ENCODE assay signal across 8 cellular contexts in genomic region chrX:120485562-120486520, GRCh38. TPM values are rescaled to one million over a fixed set of nuclear protein-coding genes. Genes with fewer than 3 reads are reported as not detected.
DNase-seq lines count a peak whose midpoint lies in the region; ATAC-seq, FAIRE-seq and TF ChIP-seq lines count a peak whose summit lies in the region.

No MANE protein-coding gene starts in this region.

- no peaks in the 10 kb centered on the region for H3K9me3 Mint-ChIP-seq in CD4-positive, alpha-beta T cell
- no peaks in the 10 kb centered on the region for H3K9me3 Mint-ChIP-seq in activated CD8-positive, alpha-beta T cell treated with anti-CD3 and anti-CD28 coated beads, Interleukin-2, amount 10 ng/mL, durations not matched to agents 7 days and 5 days (ENCODE audit: insufficient read depth)

- peak overlapping the region; percentile 41 for H3K27ac ChIP-seq in CD4-positive, alpha-beta T cell (ENCODE audit: low read depth, low read length)
- H3K27ac ChIP-seq in H1 (ENCODE audit: low read depth, low read length), result peak overlapping the region; percentile 58; the same call in 1 of the 2 replicates

- CTCF ChIA-PET in CD4-positive, alpha-beta T cell (lab: Charles Lee), result interaction anchor here (0.7 to 2.0 kb wide), 9 partner anchors 9 to 235 kb away, joined by 3 to 14 read pairs (median 4); partner anchors contain the start of genes CUL4B, LAMP2 and ZBTB33
- CTCF ChIA-PET in activated CD8-positive, alpha-beta T cell treated with anti-CD3 and anti-CD28 coated beads, Interleukin-2, amount 10 ng/mL, durations not matched to agents 7 days and 5 days (lab: Charles Lee), result interaction anchor here (0.7 to 1.6 kb wide), 13 partner anchors 9 to 267 kb away, joined by 3 to 6 read pairs (median 4); partner anchors contain the start of gene LAMP2
- CTCF ChIA-PET in H1 (lab: Charles Lee; ENCODE audit: partially characterized antibody), result interaction anchor here (0.8 to 1.9 kb wide), 18 partner anchors 10 to 226 kb away, joined by 3 to 5 read pairs (median 4); partner anchors contain the start of gene TMEM255A

- peak overlapping the region; percentile 37 to 84 (median 59) for H3K9ac ChIP-seq in H1 (replicated peaks in 1 of 4; ENCODE audit: extremely low read depth in 1 of 4, low read depth in 3 of 4, low read length in 3 of 4)

- H2AFZ ChIP-seq in H1 (ENCODE audit: low read length), result peak overlapping the region; percentile 90

- peak overlapping the region; percentile 98 for H3K4me3 Mint-ChIP-seq in CD4-positive, alpha-beta T cell
- peak overlapping the region; percentile 75 for H3K4me3 Mint-ChIP-seq in activated CD8-positive, alpha-beta T cell treated with anti-CD3 and anti-CD28 coated beads, Interleukin-2, amount 10 ng/mL, durations not matched to agents 7 days and 5 days

- H2BK5ac ChIP-seq in H1 (ENCODE audit: low read depth, low read length), result peak overlapping the region; percentile 61; the same call in 1 of the 2 replicates

- peak overlapping the region; percentile 54 for H4K5ac ChIP-seq in H1 (ENCODE audit: insufficient read length, low read depth, low read length)

- peak; percentile 52 for TF ChIP-seq CTCF in CD4-positive, alpha-beta T cell (IDR thresholded peaks at IDR 0.05)
- TF ChIP-seq CTCF in H1 (IDR thresholded peaks at IDR 0.05; ENCODE audit: control extremely low read depth in 1 of 3, insufficient read depth in 1 of 3, low read depth in 1 of 3, low read length in 3 of 3), result peak; percentile 6 to 58 (median 53)

- peak; percentile 37 to 70 for TF ChIP-seq POLR2A in H1 (IDR thresholded peaks at IDR 0.05; ENCODE audit: control extremely low read depth in 1 of 2, low read depth in 2 of 2, low read length in 2 of 2)

- no peak for TF ChIP-seq EP300 in H1 (IDR thresholded peaks at IDR 0.05; ENCODE audit: borderline replicate concordance in 1 of 2, low read depth in 2 of 2, low read length in 2 of 2)

- no peaks in the 10 kb centered on the region for H3K23me2 ChIP-seq in H1 (ENCODE audit: low read depth, low read length)

- H3K79me2 ChIP-seq in H1 (ENCODE audit: control insufficient read depth in 1 of 2, insufficient read depth in 2 of 2, low read length in 2 of 2), result no peaks in the 10 kb centered on the region

- FAIRE-seq in H1 (lab: Jason Lieb, UNC), result no peak

- H4K20me1 ChIP-seq in H1 (replicated peaks in 1 of 2; ENCODE audit: control insufficient read depth in 1 of 2, insufficient read depth in 2 of 2, low read length in 2 of 2), result no peaks in the 10 kb centered on the region

- POLR2A ChIA-PET in CD4-positive, alpha-beta T cell (lab: Charles Lee), result interaction anchor here (0.7 to 2.0 kb wide), 7 partner anchors 15 to 235 kb away, joined by 3 to 16 read pairs (median 6); partner anchors contain the start of genes CUL4B, LAMP2, MCTS1 and ZBTB33
- POLR2A ChIA-PET in activated CD8-positive, alpha-beta T cell treated with anti-CD3 and anti-CD28 coated beads, Interleukin-2, amount 10 ng/mL, durations not matched to agents 7 days and 5 days (lab: Charles Lee), result interaction anchor here (1.0 kb wide), 2 partner anchors 28 to 105 kb away, joined by 3 read pairs; no protein-coding TSS in a partner anchor
- POLR2A ChIA-PET in H1 (lab: Charles Lee; ENCODE audit: partially characterized antibody), result interaction anchor here (0.7 to 1.1 kb wide), 2 partner anchors 15 to 17 kb away, joined by 4 read pairs; partner anchors contain the start of gene LAMP2

- no peaks in the 10 kb centered on the region for H3K36me3 ChIP-seq in H1 (ENCODE audit: control insufficient read depth in 2 of 4, insufficient read depth in 4 of 4, low read length in 3 of 4)

- peak overlapping the region; percentile 36 to 63 (median 48) for H3K4me3 ChIP-seq in H1 (ENCODE audit: extremely low read depth in 1 of 4, insufficient read depth in 2 of 4, low read depth in 3 of 4, low read length in 4 of 4)

- no peak overlapping the region; the same call in 1 of the 2 replicates for H3K18ac ChIP-seq in H1 (ENCODE audit: extremely low read depth, low read length)

- 0 out of 7 replicates have a peak, but pooled peaks cover 0 to 2% (median 0%) of the 10 kb centered on the region in 4 experiments for H3K4me1 ChIP-seq in H1 (replicated peaks in 1 of 4; ENCODE audit: control insufficient read depth in 3 of 4, insufficient read depth in 4 of 4, low read length in 3 of 4)

- peak; percentile 81 for ATAC-seq in CD4-positive, alpha-beta T cell (ENCODE audit: poor library complexity)
- ATAC-seq in GM19372 (IDR thresholded peaks at IDR 0.05; ENCODE audit: low read depth, unreplicated experiment) (peak; percentile 67), HG03520 (IDR thresholded peaks at IDR 0.05; ENCODE audit: unreplicated experiment) (peak; percentile 66)
- peak; percentile 86 for ATAC-seq in activated CD8-positive, alpha-beta T cell treated with anti-CD3 and anti-CD28 coated beads, Interleukin-2, amount 10 ng/mL, durations not matched to agents 7 days and 5 days

- no peak overlapping the region for H3K56ac ChIP-seq in H1 (replicated peaks; ENCODE audit: insufficient read length, low read depth, low read length)

- no peak overlapping the region for H3K14ac ChIP-seq in H1 (ENCODE audit: insufficient read length)

- H2BK15ac ChIP-seq in H1 (ENCODE audit: low read length), result no peak overlapping the region

- H3K4me1 Mint-ChIP-seq in CD4-positive, alpha-beta T cell (ENCODE audit: low read depth), result peaks cover 26% of the 10 kb centered on the region
- H3K4me1 Mint-ChIP-seq in activated CD8-positive, alpha-beta T cell treated with anti-CD3 and anti-CD28 coated beads, Interleukin-2, amount 10 ng/mL, durations not matched to agents 7 days and 5 days (ENCODE audit: low read depth), result peaks cover 29% of the 10 kb centered on the region

- no peak overlapping the region for H2BK120ac ChIP-seq in H1 (replicated peaks; ENCODE audit: low read depth, low read length)

- H3K27me3 ChIP-seq in CD4-positive, alpha-beta T cell (ENCODE audit: control insufficient read depth, insufficient read depth, low read length), result no peaks in the 10 kb centered on the region
- no peaks in the 10 kb centered on the region for H3K27me3 ChIP-seq in H1 (replicated peaks in 1 of 4; ENCODE audit: control insufficient read depth in 3 of 4, extremely low read depth in 1 of 4, insufficient read depth in 3 of 4, low read length in 3 of 4)

- 4% methylated on average over 38 of the region's 39 CpGs; no CpG with 5 or more reads in 1 of the 2 experiments for WGBS in H1 (ENCODE audit: extremely low coverage in 1 of 2, insufficient coverage in 1 of 2, insufficient read length in 1 of 2, insufficient replicate concordance in 2 of 2, low coverage in 1 of 2, low lambda C conversion rate in 2 of 2, missing lambda C conversion rate in 1 of 2), 2 experiments

- TF ChIP-seq RAD21 in H1 (IDR thresholded peaks at IDR 0.05 in 1 of 2, conservative IDR thresholded peaks at IDR 0.05 in 1 of 2; ENCODE audit: low read depth in 2 of 2, low read length in 2 of 2), result peak in 1 of 2 experiments; percentile 18; a peak in 1 of 4 replicates

- H4K91ac ChIP-seq in H1 (replicated peaks; ENCODE audit: insufficient read length, low read length), result no peak overlapping the region

- peak overlapping the region; percentile 97 for H3K27ac Mint-ChIP-seq in CD4-positive, alpha-beta T cell
- peak overlapping the region; percentile 90 for H3K27ac Mint-ChIP-seq in activated CD8-positive, alpha-beta T cell treated with anti-CD3 and anti-CD28 coated beads, Interleukin-2, amount 10 ng/mL, durations not matched to agents 7 days and 5 days

- H2BK12ac ChIP-seq in H1 (ENCODE audit: low read depth, low read length), result no peak overlapping the region

- peak overlapping the region; percentile 62 to 76 for H3K4me2 ChIP-seq in H1 (ENCODE audit: insufficient read depth in 1 of 2, low read depth in 2 of 2, low read length in 2 of 2)

- H4K8ac ChIP-seq in H1 (ENCODE audit: extremely low read depth, insufficient read depth, low read length), result no peak overlapping the region

- no peak overlapping the region for H2AK5ac ChIP-seq in H1 (ENCODE audit: low read depth, low read length)

- intact Hi-C loops in CD4-positive, alpha-beta T cell (cut with DNase I, micrococcal nuclease), result loop anchor here in 1 of 2 experiments (2.0 kb wide), 1 partner anchor 17 kb away; the partner anchor contains the start of gene LAMP2

- no peaks in the 10 kb centered on the region for H3K79me1 ChIP-seq in H1 (ENCODE audit: low read depth, low read length)

- H3K4ac ChIP-seq in H1 (replicated peaks; ENCODE audit: insufficient read length, low read depth, low read length), result no peak overlapping the region

- H2BK20ac ChIP-seq in H1 (ENCODE audit: low read length), result no peak overlapping the region

- H3K23ac ChIP-seq in H1 (ENCODE audit: insufficient read length), result no peak overlapping the region

- peak; percentile 12 to 49 (median 26) for DNase-seq in CD4-positive, alpha-beta T cell
- DNase-seq in NCI-H748 (lab: John Stamatoyannopoulos, UW; ENCODE audit: unreplicated experiment) (peak; percentile 96), H1 (ENCODE audit: low read depth in 1 of 2, low spot score in 2 of 2) (peak; percentile 53 to 63), medulla oblongata (ENCODE audit: extremely low spot score) (peak; percentile 85)
- DNase-seq in activated CD8-positive, alpha-beta T cell treated with anti-CD3 and anti-CD28 coated beads, Interleukin-2, amount 10 ng/mL, durations not matched to agents 7 days and 5 days, result peak; percentile 64
- peak; percentile 22 to 24 for DNase-seq in stimulated activated CD8-positive, alpha-beta memory T cell treated with anti-CD3 and anti-CD28 coated beads, Interleukin-15, amount 100 ng/mL, for 4 hours (ENCODE audit: low read depth in 2 of 2)

- no peaks in the 10 kb centered on the region for H3K27me3 Mint-ChIP-seq in CD4-positive, alpha-beta T cell
- no peaks in the 10 kb centered on the region for H3K27me3 Mint-ChIP-seq in activated CD8-positive, alpha-beta T cell treated with anti-CD3 and anti-CD28 coated beads, Interleukin-2, amount 10 ng/mL, durations not matched to agents 7 days and 5 days (ENCODE audit: low read depth)

- no peaks in the 10 kb centered on the region for H3K9me3 ChIP-seq in CD4-positive, alpha-beta T cell (ENCODE audit: control insufficient read depth, low read length)
- no peaks in the 10 kb centered on the region for H3K9me3 ChIP-seq in H1 (ENCODE audit: insufficient read depth in 2 of 2, low read depth in 1 of 2, low read length in 1 of 2)

- no peaks in the 10 kb centered on the region for H3K36me3 Mint-ChIP-seq in CD4-positive, alpha-beta T cell (ENCODE audit: low read depth)
- no peaks in the 10 kb centered on the region for H3K36me3 Mint-ChIP-seq in activated CD8-positive, alpha-beta T cell treated with anti-CD3 and anti-CD28 coated beads, Interleukin-2, amount 10 ng/mL, durations not matched to agents 7 days and 5 days (ENCODE audit: low read depth)

RNA-seq across cellular contexts. Expression of gene LAMP2, which starts 16.7 kb away (rescaled TPM):
- total RNA-seq in CD4-positive, alpha-beta T cell, result 10 to 100 TPM; 13.4 to 15.4 TPM
- total RNA-seq in activated CD8-positive, alpha-beta T cell treated with anti-CD3 and anti-CD28 coated beads, Interleukin-2, amount 10 ng/mL, durations not matched to agents 7 days and 5 days, result 10 to 100 TPM; 36.8 to 37.9 TPM
- total RNA-seq in H1 (2021; fragmentation: NEBNext Ultra II Directional; extraction: Animal tissue kit (Norgen Biotek cat#: 25700)), result 29.9 and 31.4 TPM in 2 replicates
- 14.3 and 21.2 TPM in 2 replicates for polyA plus RNA-seq in H1 (2011; rRNA removed)
- 21.9 TPM for polyA plus RNA-seq in H1 (2011; cell fraction: cytosol; rRNA removed)
- polyA plus RNA-seq in H1 (2011; cell fraction: nucleus; rRNA removed), result 13.7 TPM
- polyA plus RNA-seq in H1 (2012, experiment 1 of 2), result 20.1 to 23.8 TPM (median 20.9 TPM) in 4 replicates
- 4.7 TPM for polyA plus RNA-seq in H1 (2012, experiment 2 of 2)
- polyA plus RNA-seq in H1 (2013, experiment 1 of 2), result 40.6 TPM
- 42.3 TPM for polyA plus RNA-seq in H1 (2013, experiment 2 of 2)
- 29.2 and 55.0 TPM in 2 replicates for polyA minus RNA-seq in H1 (2011; rRNA and poly(A)+ RNA removed)
- polyA minus RNA-seq in H1 (2011; cell fraction: cytosol; rRNA and poly(A)+ RNA removed), result 32.3 TPM
- polyA minus RNA-seq in H1 (2011; cell fraction: nucleus; rRNA and poly(A)+ RNA removed), result 21.5 TPM

Comparison
In these comparisons a context has a peak if more than half of its experiments do, and no peak if none do; other contexts are left out.
1. Peak in every context shown above with its lines: DNase-seq, ATAC-seq, H3K4me3 ChIP-seq and H3K27ac ChIP-seq.
2. DNase-seq: peak in every context shown above with its lines; median percentile 96 in NCI-H748; 85 in medulla oblongata; 64 in activated CD8-positive, alpha-beta T cell treated with anti-CD3 and anti-CD28 coated beads, Interleukin-2, amount 10 ng/mL, durations not matched to agents 7 days and 5 days; 58 in H1; 26 in CD4-positive, alpha-beta T cell; 23 in stimulated activated CD8-positive, alpha-beta memory T cell treated with anti-CD3 and anti-CD28 coated beads, Interleukin-15, amount 100 ng/mL, for 4 hours.